ENCODE assay signal across 2 cellular contexts in the genomic region with DNA sequence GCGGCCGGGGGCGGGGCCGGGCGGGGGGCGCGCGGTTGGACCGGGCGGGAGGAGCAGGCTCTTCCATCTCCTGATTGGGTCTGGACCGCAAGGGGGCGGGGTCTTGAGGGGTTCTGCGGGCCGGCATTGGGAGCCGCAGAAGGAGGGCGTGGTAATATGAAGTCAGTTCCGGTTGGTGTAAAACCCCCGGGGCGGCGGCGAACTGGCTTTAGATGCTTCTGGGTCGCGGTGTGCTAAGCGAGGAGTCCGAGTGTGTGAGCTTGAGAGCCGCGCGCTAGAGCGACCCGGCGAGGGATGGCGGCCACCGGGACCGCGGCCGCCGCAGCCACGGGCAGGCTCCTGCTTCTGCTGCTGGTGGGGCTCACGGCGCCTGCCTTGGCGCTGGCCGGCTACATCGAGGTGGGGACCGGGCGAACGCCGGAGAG.
TF ChIP-seq lines count a peak whose summit lies in the region.

A gene (plus strand): TSS at position 211 of the 425 bp plus-strand sequence. CDS start 84 bp downstream, at position 295.

TF ChIP-seq in IMR-90, 13 proteins besides CTCF, POLR2A, EP300 and RAD21:
- TF ChIP-seq RFX5 (IDR thresholded peaks at IDR 0.05; ENCODE audit: low read depth, low read length) (0 out of 2 replicates have a peak, but pooled peaks have one; percentile 19), MAZ (IDR thresholded peaks at IDR 0.05; ENCODE audit: borderline replicate concordance, low read depth, low read length) (peak; percentile 98), MAFK (IDR thresholded peaks at IDR 0.05; ENCODE audit: low read depth, low read length) (no peak)

TF ChIP-seq in endothelial cell of umbilical vein, 7 proteins besides CTCF, POLR2A, EP300 and RAD21:
- no peak for TF ChIP-seq MYC (IDR thresholded peaks at IDR 0.05; ENCODE audit: low read depth, low read length)
- peak; percentile 100 for TF ChIP-seq POLR2AphosphoS5 (IDR thresholded peaks at IDR 0.05; ENCODE audit: insufficient read depth, low read depth, low read length)
- TF ChIP-seq JUN (IDR thresholded peaks at IDR 0.05; ENCODE audit: borderline replicate concordance, insufficient read depth, insufficient read length, low read depth): no peak
- TF ChIP-seq GATA2 (IDR thresholded peaks at IDR 0.05; ENCODE audit: insufficient read depth, insufficient read length, low read depth, low read length): no peak
- no peak for TF ChIP-seq EZH2 (IDR thresholded peaks at IDR 0.05; ENCODE audit: borderline replicate concordance, low read depth, low read length, severe bottlenecking)
- TF ChIP-seq, protein P1, sequence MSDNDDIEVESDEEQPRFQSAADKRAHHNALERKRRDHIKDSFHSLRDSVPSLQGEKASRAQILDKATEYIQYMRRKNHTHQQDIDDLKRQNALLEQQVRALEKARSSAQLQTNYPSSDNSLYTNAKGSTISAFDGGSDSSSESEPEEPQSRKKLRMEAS (IDR thresholded peaks at IDR 0.05; ENCODE audit: insufficient read depth, insufficient read length): no peak
- no peak for TF ChIP-seq FOS (IDR thresholded peaks at IDR 0.05; ENCODE audit: borderline replicate concordance, insufficient read depth, low read length)
TF ChIP-seq in endothelial cell of umbilical vein: peak in this region for 1.
